In the genomic region with DNA sequence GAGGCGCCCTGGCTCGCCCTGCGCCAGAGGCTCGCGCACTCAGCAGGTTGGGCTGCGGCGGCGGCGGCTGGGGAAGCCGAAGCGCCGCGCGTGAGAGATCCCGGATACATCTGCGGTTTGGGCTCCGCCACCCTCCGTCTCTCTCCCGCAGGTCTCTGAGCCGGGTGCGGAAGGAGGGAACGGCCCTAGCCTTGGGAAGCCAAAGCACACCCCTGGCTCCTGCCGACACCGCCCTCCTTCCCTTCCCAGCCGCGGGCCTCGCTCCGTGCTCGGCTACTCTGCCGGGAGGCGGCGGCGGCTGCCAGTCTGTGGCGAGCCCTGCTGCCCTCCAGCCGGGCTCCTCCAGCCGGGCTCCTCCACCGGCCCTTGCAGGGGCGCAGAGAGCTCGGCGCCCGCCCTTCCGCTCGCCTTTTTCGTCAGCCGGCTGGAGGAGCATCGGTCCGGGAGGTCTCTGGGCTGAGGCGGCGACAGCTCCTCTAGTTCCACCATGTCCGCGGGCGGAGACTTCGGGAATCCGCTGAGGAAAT, we compare ENCODE assay signal across 8 cellular contexts. TPM values are rescaled to one million over a fixed set of nuclear protein-coding genes. Genes with fewer than 3 reads are reported as not detected.
DNase-seq lines count a peak whose midpoint lies in the region; ATAC-seq and TF ChIP-seq lines count a peak whose summit lies in the region.
"Not testable (repeated sequence)": the region's sequence is repeated elsewhere in the genome, so short reads cannot be mapped to it uniquely, and the experiment has no call there.

Gene RAB6C (plus strand): TSS at position 38 of the 527 bp plus-strand sequence. CDS start 450 bp downstream, at position 488.

- not testable (repeated sequence) for DNase-seq in CD4-positive, alpha-beta T cell; HFFc6
- peak; percentile 61 for DNase-seq in NCI-H82 (lab: John Stamatoyannopoulos, UW)
- peak; percentile 63 for DNase-seq in nephron progenitor cell

- H3K27me3 ChIP-seq in CD4-positive, alpha-beta T cell (ENCODE audit: control insufficient read depth, insufficient read depth, low read length): peaks cover 11% of the 10 kb centered on the region
- H3K27me3 ChIP-seq in endocrine pancreas (ENCODE audit: control insufficient read depth, insufficient read depth, low read length); stomach smooth muscle (ENCODE audit: control insufficient read depth in 1 of 2, insufficient read depth in 2 of 2, low read length in 2 of 2): not testable (repeated sequence)
- H3K27me3 ChIP-seq in iPS-18a (ENCODE audit: control insufficient read depth, insufficient read depth, low read length): peaks cover 37% of the 10 kb centered on the region

- not testable (repeated sequence) for H3K27ac Mint-ChIP-seq in CD4-positive, alpha-beta T cell; HFFc6; activated T-helper 17 cell treated with anti-CD3 and anti-CD28 coated beads, Interleukin-2, amount 50 U/mL, for 72 hours; nephron progenitor cell

- not testable (repeated sequence) for H3K9me3 Mint-ChIP-seq in CD4-positive, alpha-beta T cell; HFFc6; activated T-helper 17 cell treated with anti-CD3 and anti-CD28 coated beads, Interleukin-2, amount 50 U/mL, for 72 hours; nephron progenitor cell

- H3K4me1 Mint-ChIP-seq in CD4-positive, alpha-beta T cell (ENCODE audit: low read depth); HFFc6 (ENCODE audit: low read depth); activated T-helper 17 cell treated with anti-CD3 and anti-CD28 coated beads, Interleukin-2, amount 50 U/mL, for 72 hours: not testable (repeated sequence)
- H3K4me1 Mint-ChIP-seq in nephron progenitor cell: peaks cover 11% of the 10 kb centered on the region

- H3K9me3 ChIP-seq in CD4-positive, alpha-beta T cell (ENCODE audit: control insufficient read depth, low read length); endocrine pancreas (ENCODE audit: control insufficient read depth, low read length); iPS-18a (ENCODE audit: control insufficient read depth, low read depth, low read length); stomach smooth muscle (ENCODE audit: control insufficient read depth in 2 of 2, low read length in 2 of 2): not testable (repeated sequence)

- H3K4me3 ChIP-seq in endocrine pancreas (ENCODE audit: control insufficient read depth, insufficient read depth, low read length): peak within 1 kb of the TSS; percentile 26
- peak within 1 kb of the TSS; percentile 37 for H3K4me3 ChIP-seq in iPS-18a (ENCODE audit: low read length)
- peak within 1 kb of the TSS; percentile 25 to 49 for H3K4me3 ChIP-seq in stomach smooth muscle (ENCODE audit: low read length in 2 of 2)

- peaks cover 59% of the 10 kb centered on the region for H3K27me3 Mint-ChIP-seq in CD4-positive, alpha-beta T cell
- H3K27me3 Mint-ChIP-seq in HFFc6 (ENCODE audit: insufficient read depth) (peaks cover 20% of the 10 kb centered on the region), nephron progenitor cell (ENCODE audit: low read depth, poor library complexity) (peaks cover 96% of the 10 kb centered on the region)
- peaks cover 39% of the 10 kb centered on the region for H3K27me3 Mint-ChIP-seq in activated T-helper 17 cell treated with anti-CD3 and anti-CD28 coated beads, Interleukin-2, amount 50 U/mL, for 72 hours

- H3K36me3 Mint-ChIP-seq in CD4-positive, alpha-beta T cell (ENCODE audit: low read depth); HFFc6 (ENCODE audit: low read depth); activated T-helper 17 cell treated with anti-CD3 and anti-CD28 coated beads, Interleukin-2, amount 50 U/mL, for 72 hours (ENCODE audit: low read depth); nephron progenitor cell (ENCODE audit: low read depth): not testable (repeated sequence)

- not testable (repeated sequence) for H3K27ac ChIP-seq in CD4-positive, alpha-beta T cell (ENCODE audit: low read depth, low read length); iPS-18a (ENCODE audit: low read length); stomach smooth muscle (ENCODE audit: low read length)

- not testable (repeated sequence) for ATAC-seq in CD4-positive, alpha-beta T cell (ENCODE audit: poor library complexity)
- ATAC-seq in activated T-helper 17 cell treated with anti-CD3 and anti-CD28 coated beads, Interleukin-2, amount 50 U/mL, for 72 hours (replicated peaks): peak; percentile 32

- peak within 1 kb of the TSS; percentile 73 for H3K4me3 Mint-ChIP-seq in CD4-positive, alpha-beta T cell
- H3K4me3 Mint-ChIP-seq in HFFc6: peak within 1 kb of the TSS; percentile 56; the same call in 1 of the 2 replicates
- peak within 1 kb of the TSS; percentile 70 for H3K4me3 Mint-ChIP-seq in activated T-helper 17 cell treated with anti-CD3 and anti-CD28 coated beads, Interleukin-2, amount 50 U/mL, for 72 hours
- H3K4me3 Mint-ChIP-seq in nephron progenitor cell: peak within 1 kb of the TSS; percentile 78

- TF ChIP-seq CTCF in CD4-positive, alpha-beta T cell (IDR thresholded peaks at IDR 0.05); HFFc6 (IDR thresholded peaks at IDR 0.05); nephron progenitor cell (IDR thresholded peaks at IDR 0.05): not testable (repeated sequence)

- POLR2A ChIA-PET in CD4-positive, alpha-beta T cell (lab: Charles Lee): not testable (repeated sequence)

- H3K4me1 ChIP-seq in endocrine pancreas (ENCODE audit: control insufficient read depth, insufficient read depth, low read length); iPS-18a (ENCODE audit: control insufficient read depth, low read depth, low read length); stomach smooth muscle (ENCODE audit: control insufficient read depth, insufficient read depth, low read length): not testable (repeated sequence)

- H3K9ac ChIP-seq in endocrine pancreas (ENCODE audit: control insufficient read depth, insufficient read depth, low read length); iPS-18a (ENCODE audit: low read length); stomach smooth muscle (ENCODE audit: low read length in 2 of 2): not testable (repeated sequence)

- intact Hi-C loops in CD4-positive, alpha-beta T cell (cut with DNase I, micrococcal nuclease): not testable (repeated sequence)

- CTCF ChIA-PET in CD4-positive, alpha-beta T cell (lab: Charles Lee): not testable (repeated sequence)

- not testable (repeated sequence) for H3K36me3 ChIP-seq in endocrine pancreas (ENCODE audit: control insufficient read depth, insufficient read depth, low read length); iPS-18a (ENCODE audit: control insufficient read depth, low read depth, low read length); stomach smooth muscle (ENCODE audit: control insufficient read depth in 2 of 2, insufficient read depth in 2 of 2, low read length in 2 of 2)

RNA-seq across cellular contexts. Expression of gene RAB6C, which starts in this region (rescaled TPM):
- not detected for total RNA-seq in CD4-positive, alpha-beta T cell
- not detected for total RNA-seq in HFFc6 (2021; fragmentation: NEBNext Ultra II Directional; extraction: Animal tissue kit (Norgen Biotek cat#: 25700))
- not detected for total RNA-seq in activated T-helper 17 cell treated with anti-CD3 and anti-CD28 coated beads, Interleukin-2, amount 50 U/mL, for 72 hours

Comparison
In these comparisons a context has a peak if more than half of its experiments do, and no peak if none do; other contexts are left out.
1. Peak in ATAC-seq in activated T-helper 17 cell treated with anti-CD3 and anti-CD28 coated beads, Interleukin-2, amount 50 U/mL, for 72 hours; RNA of the gene not detected or under 1 TPM.